Comparison of ENCODE assay signal across 1 cellular context in the genomic region with DNA sequence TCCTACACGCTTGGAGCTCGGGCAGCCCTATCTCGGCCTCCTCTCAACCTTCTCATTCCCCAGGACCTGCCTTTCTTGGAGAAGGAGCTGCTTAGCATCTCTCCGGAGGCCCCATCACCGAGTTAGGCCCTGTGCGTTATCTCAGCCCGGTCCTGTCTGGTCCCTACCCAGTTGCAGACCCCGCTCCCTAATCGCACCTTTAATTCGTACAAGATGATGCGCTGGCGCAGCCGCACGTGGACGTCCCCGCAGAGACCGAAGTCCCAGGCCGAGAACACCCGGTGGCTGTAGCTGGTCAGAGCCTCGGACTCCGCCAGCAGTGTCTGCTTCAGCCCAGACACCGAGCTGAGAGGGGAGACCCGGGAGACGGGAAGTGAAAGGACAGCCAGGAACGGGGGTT.
TF ChIP-seq lines count a peak whose summit lies in the region.

No MANE protein-coding gene starts in this region.

TF ChIP-seq in H1, 55 proteins besides CTCF, POLR2A, EP300 and RAD21:
- TF ChIP-seq GABPA (IDR thresholded peaks at IDR 0.05; ENCODE audit: borderline replicate concordance, insufficient read depth, low read length) (no peak), TAF1 (IDR thresholded peaks at IDR 0.05; ENCODE audit: low read depth, low read length) (no peak), SIRT6 (IDR thresholded peaks at IDR 0.05; ENCODE audit: low read length) (no peak), CBX5 (IDR thresholded peaks at IDR 0.05; ENCODE audit: low read depth, low read length) (no peak)
TF ChIP-seq in H1: peak in this region for 0.
